ENCODE assay signal across 1 cellular context in genomic region chr17:51050291-51051033, GRCh38.
TF ChIP-seq lines count a peak whose summit lies in the region.

No MANE protein-coding gene starts in this region.

TF ChIP-seq in GM23338, 12 proteins besides CTCF, POLR2A, EP300 and RAD21 (continued from another document):
- TF ChIP-seq REST (IDR thresholded peaks at IDR 0.05; ENCODE audit: unreplicated experiment), result no peak
